In genomic region chr22:27790396-27791216, GRCh38 we compare ENCODE assay signal across 23 cellular contexts. TPM values are rescaled to one million over a fixed set of nuclear protein-coding genes. Genes with fewer than 3 reads are reported as not detected.
DNase-seq lines count a peak whose midpoint lies in the region; ATAC-seq, FAIRE-seq and TF ChIP-seq lines count a peak whose summit lies in the region.
"Had no signal": no experiment of that assay in that cellular context is flagged by ENCODE, and none has a peak within 500 bp of the region (broad histone marks: within the 10 kb centered on the region; RNA-seq: fewer than 3 reads in every experiment).

No MANE protein-coding gene starts in this region.

- H3K79me1 ChIP-seq in neuronal stem cell (ENCODE audit: low read depth, low read length) = peaks cover 2% of the 10 kb centered on the region

- no peak overlapping the region for H2BK5ac ChIP-seq in neuronal stem cell (ENCODE audit: low read length)

- H3K9me3 ChIP-seq in neuronal stem cell (replicated peaks in 1 of 2; ENCODE audit: control insufficient read depth in 2 of 2, insufficient read depth in 1 of 2, low read depth in 1 of 2, low read length in 2 of 2) (no peaks in the 10 kb centered on the region), thyroid gland (no peaks in the 10 kb centered on the region)
- H3K9me3 ChIP-seq: A549, testis had no signal

- FAIRE-seq in GM12891 (lab: Jason Lieb, UNC) = no peak
- FAIRE-seq: A549, GM12878, K562, keratinocyte had no signal

- no peak overlapping the region for H2BK15ac ChIP-seq in neuronal stem cell (ENCODE audit: low read length)

- H3K27me3 ChIP-seq in neuronal stem cell (ENCODE audit: control insufficient read depth in 3 of 3, insufficient read depth in 3 of 3, low read depth in 1 of 3, low read length in 3 of 3) (no peaks in the 10 kb centered on the region), thyroid gland (no peaks in the 10 kb centered on the region)
- H3K27me3 ChIP-seq: testis had no signal

- H4K8ac ChIP-seq in neuronal stem cell (ENCODE audit: low read depth, low read length) = no peak overlapping the region

- H3K14ac ChIP-seq in neuronal stem cell (ENCODE audit: low read length) = no peak overlapping the region

- no peak overlapping the region for H4K91ac ChIP-seq in neuronal stem cell (ENCODE audit: low read depth, low read length, poor library complexity)

- TF ChIP-seq POLR2A in GM12891 (IDR thresholded peaks at IDR 0.05; ENCODE audit: low read depth, low read length) = no peak
- no peak for TF ChIP-seq POLR2A in thyroid gland (IDR thresholded peaks at IDR 0.05)

- H3K27ac ChIP-seq in caudate nucleus (ENCODE audit: low read depth, low read length) = peak overlapping the region; percentile 80
- H3K27ac ChIP-seq in neuronal stem cell (replicated peaks; ENCODE audit: low read length) = no peak overlapping the region
- no peak overlapping the region for H3K27ac ChIP-seq in thyroid gland
- H3K27ac ChIP-seq: A549, testis had no signal

- no peak overlapping the region for H2BK120ac ChIP-seq in neuronal stem cell (ENCODE audit: low read depth, low read length)

- peak; percentile 28 to 54 for ATAC-seq in left cardiac atrium
- ATAC-seq: A549; activated T-cell treated with anti-CD3 and anti-CD28 coated beads, Interleukin-2, amount 50 U/mL, for 72 hours; GM12878; K562; SK-N-SH treated with all-trans-retinoic acid at 6 μM for 48 hours had no signal

- H3K36me3 ChIP-seq in neuronal stem cell (replicated peaks in 1 of 2; ENCODE audit: control insufficient read depth in 2 of 2, insufficient read depth in 2 of 2, low read length in 2 of 2) (peaks cover 2 to 99% of the 10 kb centered on the region in 2 donors), thyroid gland (no peaks in the 10 kb centered on the region)

- no peak overlapping the region for H2AFZ ChIP-seq in neuronal stem cell (ENCODE audit: low read length)

- no peak overlapping the region for H3K4ac ChIP-seq in neuronal stem cell (ENCODE audit: low read length)

- H3K4me1 ChIP-seq in neuronal stem cell (ENCODE audit: control insufficient read depth in 2 of 2, insufficient read depth in 1 of 2, low read depth in 1 of 2, low read length in 2 of 2) = peaks cover 49 to 74% of the 10 kb centered on the region in 2 donors
- no peaks in the 10 kb centered on the region for H3K4me1 ChIP-seq in thyroid gland
- H3K4me1 ChIP-seq: A549, testis had no signal

- no peak overlapping the region for H2BK12ac ChIP-seq in neuronal stem cell (ENCODE audit: low read length)

- peak; percentile 22 for DNase-seq in ELF-1 (ENCODE audit: low read depth, low spot score)
- DNase-seq in caudate nucleus (lab: John Stamatoyannopoulos, UW) = peak in 23 of 61 donors; percentile 20 to 64 (median 41)
- DNase-seq in left cardiac atrium = no peak
- DNase-seq in neuronal stem cell (ENCODE audit: low spot score) = no peak
- no peak for DNase-seq in NCI-H526 (lab: John Stamatoyannopoulos, UW)
- no peak for DNase-seq in CD1c-positive myeloid dendritic cell (ENCODE audit: extremely low spot score)
- DNase-seq in GM12891 (ENCODE audit: insufficient read length, low spot score) = no peak
- DNase-seq in thyroid gland = no peak
- DNase-seq: activated CD4-positive, alpha-beta memory T cell treated with anti-CD3 and anti-CD28 coated beads for 36 hours; activated T-cell treated with anti-CD3 and anti-CD28 coated beads, Interleukin-2, amount 50 U/mL, for 72 hours; CD8-positive, alpha-beta memory T cell; dorsolateral prefrontal cortex; EL; HCEC 1CT; NCI-H1092; NCI-H2227 treated with DMSO at 0.1 percent for 48 hours; OCI-M1; testis had no signal

- intact Hi-C loops in left cardiac atrium (cut with DNase I) (loop anchor here in 1 of 2 donors (10.0 kb wide), 1 partner anchor 66 kb away; no protein-coding TSS in a partner anchor), thyroid gland (cut with DNase I) (no loop called here)

- H3K9ac ChIP-seq in neuronal stem cell (ENCODE audit: low read depth, low read length, poor library complexity) = peak overlapping the region; percentile 51

- H3K23ac ChIP-seq in neuronal stem cell (ENCODE audit: low read depth, low read length, poor library complexity) = no peak overlapping the region

- WGBS in neuronal stem cell (ENCODE audit: extremely low coverage in 2 of 2, insufficient read length in 2 of 2, insufficient replicate concordance in 1 of 2), 2 donors = no CpG with 5 or more reads among the region's 25 CpGs
- WGBS in thyroid gland, 2 donors = 78 to 80% methylated on average over 22 to 23 of the region's 25 CpGs

- peak overlapping the region in 1 of 2 donors; percentile 30 for H3K4me3 ChIP-seq in neuronal stem cell (ENCODE audit: low read length in 2 of 2)
- H3K4me3 ChIP-seq in thyroid gland (replicated peaks in 1 of 3) = no peak overlapping the region
- H3K4me3 ChIP-seq: A549, GM12878, K562, testis had no signal

- H3K4me2 ChIP-seq in neuronal stem cell (ENCODE audit: insufficient read depth, low read length, poor library complexity, severe bottlenecking) = peak overlapping the region; percentile 37
- H3K4me2 ChIP-seq: A549 had no signal

- TF ChIP-seq CTCF in thyroid gland (IDR thresholded peaks at IDR 0.05) = no peak

- H2AK5ac ChIP-seq in neuronal stem cell (ENCODE audit: low read depth, low read length) = no peak overlapping the region

- peak overlapping the region; percentile 81 for H3K18ac ChIP-seq in neuronal stem cell (ENCODE audit: low read length)

TF ChIP-seq in GM12891, 5 proteins besides CTCF, POLR2A, EP300 and RAD21:
- TF ChIP-seq PAX5 (IDR thresholded peaks at IDR 0.05; ENCODE audit: insufficient read depth, low read length, severe bottlenecking) = no peak

RNA-seq across cellular contexts. Expression of gene MN1, which starts 10.9 kb away (rescaled TPM):
- total RNA-seq in left cardiac atrium (10 to 100 TPM; 12.8 to 13.1 TPM), thyroid gland (1 to 10 TPM; 2.5 to 4.5 (median 2.9) TPM)
- 18.7 TPM for polyA plus RNA-seq in neuronal stem cell (2013, experiment 1 of 2)
- 21.3 TPM for polyA plus RNA-seq in neuronal stem cell (2013, experiment 2 of 2)
- 0.18 TPM for polyA plus RNA-seq in GM12891 (2012; ENCODE audit: low read depth, missing spikeins)
- polyA plus RNA-seq: CD8-positive, alpha-beta memory T cell had no signal
